In the genomic region with DNA sequence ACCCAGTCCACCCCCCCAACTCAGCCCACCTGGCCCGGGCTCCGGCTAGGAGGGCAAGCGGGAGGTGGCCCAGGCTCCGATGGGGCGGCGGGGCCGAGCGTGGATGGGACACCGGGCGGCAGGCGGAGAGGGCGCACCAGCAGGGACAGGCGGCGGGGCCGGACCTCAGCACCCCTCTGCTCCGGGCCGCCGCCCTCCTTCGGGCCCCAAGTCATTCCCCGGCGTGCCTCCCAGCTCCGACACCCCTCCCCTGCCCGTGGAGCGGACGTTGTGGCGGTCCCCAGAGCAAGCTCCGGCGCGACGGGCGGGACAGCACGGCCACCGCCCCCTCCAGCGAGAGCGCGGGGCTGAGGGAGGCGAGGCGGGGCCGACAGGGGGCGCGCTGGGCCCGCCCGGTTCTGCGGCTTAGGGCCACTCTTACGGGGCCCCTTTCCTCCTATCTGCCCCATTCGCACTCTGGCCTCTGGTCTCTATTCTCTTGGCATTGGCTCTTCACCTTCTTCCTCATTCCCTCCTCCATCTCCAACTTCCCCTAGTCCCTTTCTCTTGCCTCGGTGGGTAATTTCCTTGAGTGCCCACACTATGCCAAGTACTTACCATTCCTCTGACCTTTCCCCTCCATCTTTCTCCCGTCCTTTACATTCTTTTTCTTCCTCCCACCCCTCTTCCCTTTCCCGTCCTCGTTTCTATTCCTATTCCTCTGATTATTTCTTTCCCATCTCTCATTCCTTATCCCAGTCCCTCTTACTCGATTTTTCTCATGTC, we compare ENCODE assay signal across 9 cellular contexts. TPM values are rescaled to one million over a fixed set of nuclear protein-coding genes. Genes with fewer than 3 reads are reported as not detected.
A peak's percentile ranks its signal among the peaks of the same experiment; 100 is the strongest.
DNase-seq lines count a peak whose midpoint lies in the region; ATAC-seq, FAIRE-seq and TF ChIP-seq lines count a peak whose summit lies in the region.
"Had no signal": no experiment of that assay in that cellular context is flagged by ENCODE, and none has a peak within 500 bp of the region (broad histone marks: within the 10 kb centered on the region; RNA-seq: fewer than 3 reads in every experiment).

No MANE protein-coding gene starts in this region.

- H3K36me3 ChIP-seq in SU-DHL-6 (ENCODE audit: low read length) (no peaks in the 10 kb centered on the region), ascending aorta (no peaks in the 10 kb centered on the region)

- H3K4me1 ChIP-seq in ascending aorta, result peaks cover 7 to 12% of the 10 kb centered on the region in 2 donors

- FAIRE-seq in D721Med (lab: Jason Lieb, UNC), result no peak

- no peak overlapping the region for H3K4me2 ChIP-seq in SU-DHL-6 (ENCODE audit: low read depth, low read length, poor library complexity, severe bottlenecking)

- no peak overlapping the region for H2AFZ ChIP-seq in SU-DHL-6 (ENCODE audit: low read depth, low read length, severe bottlenecking)

- H3K4me3 ChIP-seq in SU-DHL-6 (ENCODE audit: insufficient read depth, low read length, poor library complexity, severe bottlenecking) (no peak overlapping the region), ascending aorta (peak overlapping the region; percentile 58 to 65)

- no peaks in the 10 kb centered on the region for H3K27me3 ChIP-seq in SU-DHL-6 (ENCODE audit: low read length)
- peaks cover 19% of the 10 kb centered on the region for H3K27me3 ChIP-seq in ascending aorta

- no peaks in the 10 kb centered on the region for H4K20me1 ChIP-seq in SU-DHL-6 (ENCODE audit: low read depth, low read length)

- DNase-seq in D721Med (ENCODE audit: insufficient read length, low spot score), result no peak
- no peak for DNase-seq in ascending aorta (ENCODE audit: low spot score in 2 of 2)
- DNase-seq in inferior parietal cortex (ENCODE audit: extremely low spot score), result peak; percentile 32
- DNase-seq in stimulated activated CD4-positive, alpha-beta T cell treated with anti-CD3 and anti-CD28 coated beads, Interleukin-4, amount 100 ng/mL, for 24 hours, result peak; percentile 58

- TF ChIP-seq CTCF in D721Med (IDR thresholded peaks at IDR 0.05; ENCODE audit: insufficient read depth, missing control alignments) (peak; percentile 40), SU-DHL-6 (IDR thresholded peaks at IDR 0.05; ENCODE audit: insufficient read depth, low read length, poor library complexity, severe bottlenecking) (peak; percentile 34), ascending aorta (IDR thresholded peaks at IDR 0.05) (peak; percentile 31 to 58 (median 42))

- H3K9ac ChIP-seq in SU-DHL-6 (ENCODE audit: low read length), result no peak overlapping the region

- H3K9me3 ChIP-seq in SU-DHL-6 (ENCODE audit: insufficient read depth, low read length) (no peaks in the 10 kb centered on the region), ascending aorta (no peaks in the 10 kb centered on the region)

- intact Hi-C loops in ascending aorta (cut with DNase I), result no loop called here

- H3K9me2 ChIP-seq in SU-DHL-6 (replicated peaks; ENCODE audit: insufficient read depth, low read length), result no peaks in the 10 kb centered on the region

- H3K79me2 ChIP-seq in SU-DHL-6 (ENCODE audit: insufficient read depth, low read length), result no peaks in the 10 kb centered on the region

- ATAC-seq in HG02981 (IDR thresholded peaks at IDR 0.05; ENCODE audit: unreplicated experiment) (peak; percentile 66), HG03139 (IDR thresholded peaks at IDR 0.05; ENCODE audit: unreplicated experiment) (no peak), HG02885 (IDR thresholded peaks at IDR 0.05; ENCODE audit: poor library complexity, unreplicated experiment) (no peak)

- no peak overlapping the region for H3K27ac ChIP-seq in SU-DHL-6 (ENCODE audit: low read depth, low read length)
- no peak overlapping the region for H3K27ac ChIP-seq in ascending aorta

- H3F3A ChIP-seq in SU-DHL-6 (ENCODE audit: insufficient read depth), result no peaks in the 10 kb centered on the region

RNA-seq across cellular contexts. Expression of gene GBX1, which starts 0.7 kb away (rescaled TPM):
- not detected for total RNA-seq in ascending aorta
- total RNA-seq: T-helper 1 cell treated with Interleukin-12 subunit alpha and Interleukin-12 subunit beta and Interleukin-4 antibody, amounts not matched to agents 30 ng/mL and 1 ng/mL, for 36 hours had no signal

RNA-seq across cellular contexts. Expression of gene ASB10, which starts 18.8 kb away (rescaled TPM):
- not detected for total RNA-seq in ascending aorta
- total RNA-seq: T-helper 1 cell treated with Interleukin-12 subunit alpha and Interleukin-12 subunit beta and Interleukin-4 antibody, amounts not matched to agents 30 ng/mL and 1 ng/mL, for 36 hours had no signal

RNA-seq across cellular contexts. Expression of gene H2BK1, which starts 42.1 kb away (rescaled TPM):
- not detected for total RNA-seq in ascending aorta

RNA-seq across cellular contexts. Expression of gene ABCF2, which starts 58.8 kb away (rescaled TPM):
- 85.3 TPM for total RNA-seq in ascending aorta

Comparison
In these comparisons a context has a peak if more than half of its experiments do, and no peak if none do; other contexts are left out.
1. DNase-seq: peak in inferior parietal cortex (single experiment) and stimulated activated CD4-positive, alpha-beta T cell treated with anti-CD3 and anti-CD28 coated beads, Interleukin-4, amount 100 ng/mL, for 24 hours (single experiment); none in D721Med (single experiment) and ascending aorta (0 of 2).
2. Peak in every context shown above with its lines, with median percentiles within 50 percentile points of each other: CTCF ChIP-seq.